Comparison of ENCODE assay signal across 1 cellular context in the genomic region with DNA sequence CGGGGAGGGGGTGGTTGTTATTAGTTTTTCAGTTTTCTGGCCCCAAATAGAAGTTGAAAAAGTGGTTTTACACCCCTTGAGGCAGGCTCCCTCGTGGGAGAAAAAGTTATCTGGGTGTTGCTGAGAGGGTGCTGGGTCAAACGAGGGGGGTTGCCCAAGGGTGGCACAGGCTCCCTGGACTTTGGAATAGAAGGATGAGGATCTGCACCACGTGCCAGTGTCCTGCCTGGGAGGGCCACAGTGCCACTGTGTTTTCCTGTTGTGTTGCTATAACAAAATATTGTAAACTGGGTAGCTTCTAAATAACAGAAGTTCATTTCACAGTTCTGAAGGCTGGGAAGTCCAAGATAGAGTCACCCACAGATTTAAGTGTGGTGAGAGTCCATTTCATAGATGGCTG.
"Had no signal": no experiment of that assay in that cellular context is flagged by ENCODE, and none has a peak within 500 bp of the region (broad histone marks: within the 10 kb centered on the region; RNA-seq: fewer than 3 reads in every experiment).

No MANE protein-coding gene starts in this region.

- H3K4me3 ChIP-seq: GM12878 had no signal

- ATAC-seq: GM12878 had no signal
